ENCODE assay signal across 1 cellular context in the genomic region with DNA sequence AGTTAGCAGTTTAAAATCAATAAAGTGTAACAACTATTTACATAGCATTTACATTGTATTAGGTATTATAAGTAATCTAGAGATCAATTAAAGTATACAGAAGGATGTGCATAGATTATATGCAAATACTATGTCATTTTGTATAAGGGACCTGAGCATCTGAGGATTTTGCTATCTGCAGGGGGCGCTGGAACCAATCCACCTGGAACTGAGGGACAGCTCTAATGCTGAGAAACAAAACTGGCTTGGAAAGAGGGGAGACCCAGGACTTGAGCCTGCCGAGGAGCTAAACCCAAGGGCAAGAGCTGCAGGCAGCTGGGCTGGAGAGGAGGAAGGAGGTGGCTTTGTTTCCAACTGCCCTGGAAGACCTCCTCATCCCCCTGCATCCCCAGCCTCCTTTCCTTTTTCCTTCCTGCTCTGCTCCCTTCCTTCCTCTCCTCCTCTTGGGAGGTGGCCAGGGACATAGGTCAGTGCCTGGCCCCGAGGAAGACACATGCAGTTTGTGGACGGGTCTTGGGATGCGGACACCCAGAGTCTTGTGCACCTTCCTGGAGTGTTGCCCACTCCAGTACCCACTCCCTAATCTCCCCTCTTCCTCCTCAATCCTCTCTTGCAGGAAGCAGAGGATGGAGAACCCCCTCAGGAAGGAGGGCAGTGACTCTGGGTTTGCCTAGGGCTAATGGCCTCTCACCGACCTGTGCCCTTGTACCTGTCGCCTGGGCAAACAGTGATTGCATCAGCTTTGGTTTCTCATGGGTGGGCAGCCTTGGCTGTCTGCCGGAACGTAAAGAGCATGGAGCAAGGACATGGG.
TF ChIP-seq lines count a peak whose summit lies in the region.

No MANE protein-coding gene starts in this region.

TF ChIP-seq in K562, 482 proteins besides CTCF, POLR2A, EP300 and RAD21 (continued from another document):
- 0 out of 2 replicates have a peak, but pooled peaks have one; percentile 15 for TF ChIP-seq ZNF644 (tag; IDR thresholded peaks at IDR 0.05; ENCODE audit: low read depth)
- TF ChIP-seq, protein P1, sequence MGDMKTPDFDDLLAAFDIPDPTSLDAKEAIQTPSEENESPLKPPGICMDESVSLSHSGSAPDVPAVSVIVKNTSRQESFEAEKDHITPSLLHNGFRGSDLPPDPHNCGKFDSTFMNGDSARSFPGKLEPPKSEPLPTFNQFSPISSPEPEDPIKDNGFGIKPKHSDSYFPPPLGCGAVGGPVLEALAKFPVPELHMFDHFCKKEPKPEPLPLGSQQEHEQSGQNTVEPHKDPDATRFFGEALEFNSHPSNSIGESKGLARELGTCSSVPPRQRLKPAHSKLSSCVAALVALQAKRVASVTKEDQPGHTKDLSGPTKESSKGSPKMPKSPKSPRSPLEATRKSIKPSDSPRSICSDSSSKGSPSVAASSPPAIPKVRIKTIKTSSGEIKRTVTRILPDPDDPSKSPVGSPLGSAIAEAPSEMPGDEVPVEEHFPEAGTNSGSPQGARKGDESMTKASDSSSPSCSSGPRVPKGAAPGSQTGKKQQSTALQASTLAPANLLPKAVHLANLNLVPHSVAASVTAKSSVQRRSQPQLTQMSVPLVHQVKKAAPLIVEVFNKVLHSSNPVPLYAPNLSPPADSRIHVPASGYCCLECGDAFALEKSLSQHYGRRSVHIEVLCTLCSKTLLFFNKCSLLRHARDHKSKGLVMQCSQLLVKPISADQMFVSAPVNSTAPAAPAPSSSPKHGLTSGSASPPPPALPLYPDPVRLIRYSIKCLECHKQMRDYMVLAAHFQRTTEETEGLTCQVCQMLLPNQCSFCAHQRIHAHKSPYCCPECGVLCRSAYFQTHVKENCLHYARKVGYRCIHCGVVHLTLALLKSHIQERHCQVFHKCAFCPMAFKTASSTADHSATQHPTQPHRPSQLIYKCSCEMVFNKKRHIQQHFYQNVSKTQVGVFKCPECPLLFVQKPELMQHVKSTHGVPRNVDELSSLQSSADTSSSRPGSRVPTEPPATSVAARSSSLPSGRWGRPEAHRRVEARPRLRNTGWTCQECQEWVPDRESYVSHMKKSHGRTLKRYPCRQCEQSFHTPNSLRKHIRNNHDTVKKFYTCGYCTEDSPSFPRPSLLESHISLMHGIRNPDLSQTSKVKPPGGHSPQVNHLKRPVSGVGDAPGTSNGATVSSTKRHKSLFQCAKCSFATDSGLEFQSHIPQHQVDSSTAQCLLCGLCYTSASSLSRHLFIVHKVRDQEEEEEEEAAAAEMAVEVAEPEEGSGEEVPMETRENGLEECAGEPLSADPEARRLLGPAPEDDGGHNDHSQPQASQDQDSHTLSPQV (IDR thresholded peaks at IDR 0.05): peak; percentile 24
- 0 out of 2 replicates have a peak, but pooled peaks have one; percentile 5 for TF ChIP-seq TEAD4 (IDR thresholded peaks at IDR 0.05; ENCODE audit: low read length)
- no peak for TF ChIP-seq TEAD4 (CRISPR knock-in tag; IDR thresholded peaks at IDR 0.05; ENCODE audit: borderline replicate concordance)
- TF ChIP-seq L3MBTL2 (IDR thresholded peaks at IDR 0.05): 0 out of 2 replicates have a peak, but pooled peaks have one; percentile 14
- no peak for TF ChIP-seq NR4A1 (CRISPR knock-in tag; IDR thresholded peaks at IDR 0.05)
- TF ChIP-seq NR4A1 (tag; IDR thresholded peaks at IDR 0.05): peak; percentile 62
- no peak for TF ChIP-seq NFE2L1 (tag; IDR thresholded peaks at IDR 0.05; ENCODE audit: borderline replicate concordance, low read depth)
- TF ChIP-seq KLF16 (IDR thresholded peaks at IDR 0.05): 0 out of 2 replicates have a peak, but pooled peaks have one; percentile 5
- TF ChIP-seq FOXP1 (CRISPR knock-in tag; IDR thresholded peaks at IDR 0.05): no peak
- TF ChIP-seq DPF2 (IDR thresholded peaks at IDR 0.05): no peak
- TF ChIP-seq SIX5 (IDR thresholded peaks at IDR 0.05; ENCODE audit: borderline replicate concordance in 1 of 2, insufficient read depth in 1 of 2, low read depth in 1 of 2, low read length in 2 of 2): no peak
- TF ChIP-seq ETV5 (CRISPR knock-in tag; IDR thresholded peaks at IDR 0.05; ENCODE audit: low read depth): 0 out of 2 replicates have a peak, but pooled peaks have one; percentile 34
- TF ChIP-seq JUND (IDR thresholded peaks at IDR 0.05; ENCODE audit: borderline replicate concordance, low read depth, low read length): peak; percentile 46; the same call in 1 of the 2 replicates
- TF ChIP-seq JUND (tag; IDR thresholded peaks at IDR 0.05; ENCODE audit: borderline replicate concordance, low read depth, low read length): no peak
- TF ChIP-seq TBL1XR1 (IDR thresholded peaks at IDR 0.05; ENCODE audit: low read length in 2 of 2): 0 out of 4 replicates have a peak, but pooled peaks of 1 of the 2 experiments have one; percentile 28
- peak; percentile 13; the same call in 1 of the 2 replicates for TF ChIP-seq ATF7 (IDR thresholded peaks at IDR 0.05)
- TF ChIP-seq SMC3 (conservative IDR thresholded peaks at IDR 0.05; ENCODE audit: insufficient read depth, low read depth, low read length): peak; percentile 43; the same call in 1 of the 2 replicates
- TF ChIP-seq, protein P2, sequence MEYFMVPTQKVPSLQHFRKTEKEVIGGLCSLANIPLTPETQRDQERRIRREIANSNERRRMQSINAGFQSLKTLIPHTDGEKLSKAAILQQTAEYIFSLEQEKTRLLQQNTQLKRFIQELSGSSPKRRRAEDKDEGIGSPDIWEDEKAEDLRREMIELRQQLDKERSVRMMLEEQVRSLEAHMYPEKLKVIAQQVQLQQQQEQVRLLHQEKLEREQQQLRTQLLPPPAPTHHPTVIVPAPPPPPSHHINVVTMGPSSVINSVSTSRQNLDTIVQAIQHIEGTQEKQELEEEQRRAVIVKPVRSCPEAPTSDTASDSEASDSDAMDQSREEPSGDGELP (CRISPR knock-in tag; IDR thresholded peaks at IDR 0.05; ENCODE audit: borderline replicate concordance): peak; percentile 10; the same call in 1 of the 2 replicates
- 0 out of 2 replicates have a peak, but pooled peaks have one; percentile 19 for TF ChIP-seq CXXC5 (CRISPR knock-in tag; IDR thresholded peaks at IDR 0.05)
- peak; percentile 62 for TF ChIP-seq BRD9 (IDR thresholded peaks at IDR 0.05; ENCODE audit: low read depth, partially characterized antibody)
- TF ChIP-seq, protein P3, sequence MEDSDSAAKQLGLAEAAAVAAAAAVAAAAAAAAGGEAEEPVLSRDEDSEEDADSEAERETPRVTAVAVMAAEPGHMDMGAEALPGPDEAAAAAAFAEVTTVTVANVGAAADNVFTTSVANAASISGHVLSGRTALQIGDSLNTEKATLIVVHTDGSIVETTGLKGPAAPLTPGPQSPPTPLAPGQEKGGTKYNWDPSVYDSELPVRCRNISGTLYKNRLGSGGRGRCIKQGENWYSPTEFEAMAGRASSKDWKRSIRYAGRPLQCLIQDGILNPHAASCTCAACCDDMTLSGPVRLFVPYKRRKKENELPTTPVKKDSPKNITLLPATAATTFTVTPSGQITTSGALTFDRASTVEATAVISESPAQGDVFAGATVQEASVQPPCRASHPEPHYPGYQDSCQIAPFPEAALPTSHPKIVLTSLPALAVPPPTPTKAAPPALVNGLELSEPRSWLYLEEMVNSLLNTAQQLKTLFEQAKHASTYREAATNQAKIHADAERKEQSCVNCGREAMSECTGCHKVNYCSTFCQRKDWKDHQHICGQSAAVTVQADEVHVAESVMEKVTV (CRISPR knock-in tag; IDR thresholded peaks at IDR 0.05): peak; percentile 60
- TF ChIP-seq ZNF766 (CRISPR knock-in tag; conservative IDR thresholded peaks at IDR 0.05): no peak
- peak; percentile 71; the same call in 1 of the 2 replicates for TF ChIP-seq PHB (CRISPR knock-in tag; IDR thresholded peaks at IDR 0.05)
- peak in 1 of 2 experiments; percentile 64; a peak in 1 of 4 replicates for TF ChIP-seq RCOR1 (IDR thresholded peaks at IDR 0.05; ENCODE audit: borderline replicate concordance in 1 of 2, low read depth in 2 of 2, low read length in 2 of 2)
